In the genomic region with DNA sequence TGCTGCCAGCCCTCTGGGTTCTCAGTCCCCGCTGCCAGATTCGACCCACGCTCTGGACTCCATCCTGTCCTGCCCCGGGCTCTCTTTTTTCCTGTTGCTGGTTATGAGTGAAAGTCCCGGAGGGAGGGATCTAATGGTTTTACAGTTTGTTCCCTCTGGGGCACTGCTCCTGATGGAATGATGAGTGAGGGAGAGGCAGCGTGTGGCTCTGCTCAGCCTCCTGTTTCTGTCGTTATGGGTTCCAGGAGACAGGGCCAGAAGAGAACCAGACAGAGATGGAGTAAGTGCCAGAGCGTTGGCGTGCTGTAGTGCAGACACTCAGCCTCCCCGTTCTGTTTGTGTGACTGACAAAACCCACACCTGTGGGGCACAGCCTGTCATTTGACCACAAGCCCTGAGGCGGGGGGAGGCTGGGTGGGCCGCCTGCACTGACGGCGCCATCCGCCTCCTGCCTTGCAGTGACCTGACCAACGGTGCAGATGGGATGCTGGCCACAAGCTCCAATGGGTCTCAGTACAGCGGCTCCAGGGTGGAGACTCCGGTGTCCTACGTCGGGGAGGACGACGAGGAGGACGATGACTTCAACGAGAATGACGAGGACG, we compare ENCODE assay signal across 20 cellular contexts. TPM values are rescaled to one million over a fixed set of nuclear protein-coding genes. Genes with fewer than 3 reads are reported as not detected.
DNase-seq lines count a peak whose midpoint lies in the region; ATAC-seq and TF ChIP-seq lines count a peak whose summit lies in the region.
"Had no signal": no experiment of that assay in that cellular context is flagged by ENCODE, and none has a peak within 500 bp of the region (broad histone marks: within the 10 kb centered on the region; RNA-seq: fewer than 3 reads in every experiment).

No MANE protein-coding gene starts in this region.

- no peak for ATAC-seq in effector memory CD8-positive, alpha-beta T cell (replicated peaks)
- no peak for ATAC-seq in activated CD8-positive, alpha-beta T cell treated with anti-CD3 and anti-CD28 coated beads for 36 hours
- ATAC-seq in GM18870 (IDR thresholded peaks at IDR 0.05; ENCODE audit: unreplicated experiment) (no peak), HG03175 (IDR thresholded peaks at IDR 0.05; ENCODE audit: unreplicated experiment) (no peak)

- intact Hi-C loops in activated CD8-positive, alpha-beta T cell treated with anti-CD3 and anti-CD28 coated beads for 36 hours (cut with micrococcal nuclease) = no loop called here

- peak; percentile 28 for DNase-seq in AG10803 (ENCODE audit: low read depth)
- peak; percentile 15 for DNase-seq in D341Med (ENCODE audit: low spot score)
- DNase-seq in coronary artery (ENCODE audit: low spot score) = peak; percentile 55
- peak; percentile 86 for DNase-seq in mesenteric fat pad (ENCODE audit: low spot score)
- no peak for DNase-seq in effector memory CD8-positive, alpha-beta T cell
- no peak for DNase-seq in activated CD8-positive, alpha-beta T cell treated with anti-CD3 and anti-CD28 coated beads for 36 hours
- DNase-seq: activated CD4-positive, alpha-beta T cell treated with anti-CD3 and anti-CD28 coated beads, Interleukin-2, amount 50 U/mL, for 4 hours; DMS 273 treated with DMSO at 0.1 percent for 48 hours; HCEC 1CT; MM.1S; NCI-H2107; NCI-H526 treated with DMSO at 0.1 percent for 48 hours; OCI-M1 had no signal

- peaks cover 26% of the 10 kb centered on the region for H3K36me3 Mint-ChIP-seq in effector memory CD8-positive, alpha-beta T cell (ENCODE audit: insufficient read depth)
- H3K36me3 Mint-ChIP-seq in activated CD8-positive, alpha-beta T cell treated with anti-CD3 and anti-CD28 coated beads for 36 hours (ENCODE audit: low read depth) = peaks cover 68% of the 10 kb centered on the region

- no peaks in the 10 kb centered on the region for H3K4me1 Mint-ChIP-seq in effector memory CD8-positive, alpha-beta T cell (ENCODE audit: low read depth in 2 of 2)
- H3K4me1 Mint-ChIP-seq in activated CD8-positive, alpha-beta T cell treated with anti-CD3 and anti-CD28 coated beads for 36 hours (ENCODE audit: low read depth) = peaks cover 4% of the 10 kb centered on the region

- H3K4me3 ChIP-seq in AG10803 (ENCODE audit: low read length) (no peak overlapping the region), coronary artery (no peak overlapping the region)
- H3K4me3 ChIP-seq: esophagus muscularis mucosa, SK-N-MC, thoracic aorta had no signal

- H3K27ac Mint-ChIP-seq in effector memory CD8-positive, alpha-beta T cell = no peak overlapping the region
- no peak overlapping the region for H3K27ac Mint-ChIP-seq in activated CD8-positive, alpha-beta T cell treated with anti-CD3 and anti-CD28 coated beads for 36 hours

- H3K27me3 Mint-ChIP-seq in effector memory CD8-positive, alpha-beta T cell = no peaks in the 10 kb centered on the region
- no peaks in the 10 kb centered on the region for H3K27me3 Mint-ChIP-seq in activated CD8-positive, alpha-beta T cell treated with anti-CD3 and anti-CD28 coated beads for 36 hours

- POLR2A ChIA-PET in activated CD8-positive, alpha-beta T cell treated with anti-CD3 and anti-CD28 coated beads for 36 hours (lab: Charles Lee) = no interaction called here

- H3K9me3 Mint-ChIP-seq in effector memory CD8-positive, alpha-beta T cell = no peaks in the 10 kb centered on the region
- no peaks in the 10 kb centered on the region for H3K9me3 Mint-ChIP-seq in activated CD8-positive, alpha-beta T cell treated with anti-CD3 and anti-CD28 coated beads for 36 hours

- no peak overlapping the region for H3K4me3 Mint-ChIP-seq in effector memory CD8-positive, alpha-beta T cell
- H3K4me3 Mint-ChIP-seq in activated CD8-positive, alpha-beta T cell treated with anti-CD3 and anti-CD28 coated beads for 36 hours = no peak overlapping the region

- no peak overlapping the region for H3K27ac ChIP-seq in coronary artery
- H3K27ac ChIP-seq: esophagus muscularis mucosa, SK-N-MC, thoracic aorta had no signal

- TF ChIP-seq CTCF in AG10803 (conservative IDR thresholded peaks at IDR 0.05; ENCODE audit: low read length) (no peak), coronary artery (IDR thresholded peaks at IDR 0.05) (no peak)
- no peak for TF ChIP-seq CTCF in activated CD8-positive, alpha-beta T cell treated with anti-CD3 and anti-CD28 coated beads for 36 hours (IDR thresholded peaks at IDR 0.05)

- CTCF ChIA-PET in activated CD8-positive, alpha-beta T cell treated with anti-CD3 and anti-CD28 coated beads for 36 hours (lab: Charles Lee) = no interaction called here

RNA-seq across cellular contexts. Expression of gene ATP4B, which starts 18.2 kb away (rescaled TPM):
- total RNA-seq in mesenteric fat pad = not detected
- not detected for total RNA-seq in activated CD8-positive, alpha-beta T cell treated with anti-CD3 and anti-CD28 coated beads for 36 hours
- total RNA-seq: astrocyte, esophagus muscularis mucosa, mononuclear cell had no signal

RNA-seq across cellular contexts. Expression of gene GRK1, which starts 27.3 kb away (rescaled TPM):
- total RNA-seq in mesenteric fat pad = not detected
- total RNA-seq in activated CD8-positive, alpha-beta T cell treated with anti-CD3 and anti-CD28 coated beads for 36 hours = under 1 TPM; 0.07 to 0.09 TPM
- total RNA-seq: astrocyte, mononuclear cell, thoracic aorta had no signal

RNA-seq across cellular contexts. Expression of gene TFDP1, which starts 55.2 kb away (rescaled TPM):
- total RNA-seq in mesenteric fat pad = 66.4 TPM
- 100 to 1,000 TPM; 174 to 184 TPM for total RNA-seq in activated CD8-positive, alpha-beta T cell treated with anti-CD3 and anti-CD28 coated beads for 36 hours

Comparison
In these comparisons a context has a peak if more than half of its experiments do, and no peak if none do; other contexts are left out.
1. DNase-seq: peak in AG10803 (single experiment), D341Med (single experiment), coronary artery (single experiment) and mesenteric fat pad (single experiment); none in effector memory CD8-positive, alpha-beta T cell (0 of 3) and activated CD8-positive, alpha-beta T cell treated with anti-CD3 and anti-CD28 coated beads for 36 hours (single experiment).